Comparison of ENCODE assay signal across 9 cellular contexts in the genomic region with DNA sequence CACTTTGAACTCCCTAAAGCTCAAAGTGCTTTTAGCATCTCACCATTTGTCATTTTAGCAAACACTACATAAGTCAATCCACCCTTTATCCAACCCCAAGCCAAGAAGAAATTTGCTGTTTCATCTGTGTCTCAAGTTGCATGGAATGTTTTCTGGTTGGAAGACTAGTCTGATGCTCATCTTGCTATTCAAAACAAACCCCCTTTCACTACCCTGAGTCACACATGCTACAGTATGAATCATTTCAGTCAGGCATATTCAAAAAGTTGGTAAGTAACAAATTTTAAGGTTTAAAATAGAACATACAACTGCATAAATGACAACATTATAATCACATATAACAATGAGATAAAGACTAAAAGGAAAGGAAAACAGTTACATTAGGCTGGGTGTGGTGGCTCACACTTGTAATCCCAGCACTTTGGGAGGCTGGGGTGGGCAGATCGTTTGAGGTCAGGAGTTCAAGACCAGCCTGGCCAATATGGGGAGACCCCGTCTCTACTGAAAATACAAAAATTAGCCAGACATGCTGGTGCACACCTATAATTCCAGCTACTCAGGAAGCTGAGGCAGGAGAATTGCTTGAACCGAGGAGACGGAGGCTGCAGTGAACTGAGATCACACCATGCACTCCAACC. TPM values are rescaled to one million over a fixed set of nuclear protein-coding genes. Genes with fewer than 3 reads are reported as not detected.
DNase-seq lines count a peak whose midpoint lies in the region; ATAC-seq and TF ChIP-seq lines count a peak whose summit lies in the region.
"Had no signal": no experiment of that assay in that cellular context is flagged by ENCODE, and none has a peak within 500 bp of the region (broad histone marks: within the 10 kb centered on the region; RNA-seq: fewer than 3 reads in every experiment).

No MANE protein-coding gene starts in this region.

- POLR2A ChIA-PET in activated CD8-positive, alpha-beta T cell treated with anti-CD3 and anti-CD28 coated beads for 36 hours (lab: Charles Lee), result interaction anchor here (1.0 kb wide), 1 partner anchor 11 kb away, joined by 3 read pairs; no protein-coding TSS in a partner anchor
- POLR2A ChIA-PET in activated CD8-positive, alpha-beta T cell treated with anti-CD3 and anti-CD28 coated beads, Interleukin-2, amount 10 ng/mL, durations not matched to agents 7 days and 5 days (lab: Charles Lee), result interaction anchor here (1.7 kb wide), 1 partner anchor 55 kb away, joined by 3 read pairs; the partner anchor contains the start of gene TMCC2

- no peaks in the 10 kb centered on the region for H3K9me3 Mint-ChIP-seq in activated CD8-positive, alpha-beta T cell treated with anti-CD3 and anti-CD28 coated beads for 36 hours
- H3K9me3 Mint-ChIP-seq in activated CD8-positive, alpha-beta T cell treated with anti-CD3 and anti-CD28 coated beads, Interleukin-2, amount 10 ng/mL, durations not matched to agents 7 days and 5 days (ENCODE audit: insufficient read depth), result no peaks in the 10 kb centered on the region
- H3K9me3 Mint-ChIP-seq: nephron progenitor cell had no signal

- no peak for TF ChIP-seq CTCF in activated CD8-positive, alpha-beta T cell treated with anti-CD3 and anti-CD28 coated beads for 36 hours (IDR thresholded peaks at IDR 0.05)

- DNase-seq in activated CD8-positive, alpha-beta T cell treated with anti-CD3 and anti-CD28 coated beads for 36 hours, result no peak
- DNase-seq in activated CD8-positive, alpha-beta T cell treated with anti-CD3 and anti-CD28 coated beads, Interleukin-2, amount 10 ng/mL, durations not matched to agents 7 days and 5 days, result no peak
- DNase-seq in erythroblast (lab: John Stamatoyannopoulos, UW) (peak; percentile 23 to 66), smooth muscle cell of the brain vasculature (ENCODE audit: low read depth, low spot score) (peak; percentile 79), NCI-H1105 treated with DMSO at 0.1 percent for 48 hours (lab: John Stamatoyannopoulos, UW) (no peak)
- DNase-seq in activated effector memory CD4-positive, alpha-beta T cell treated with Interleukin-2 at 50 U/mL for 16 hours, result no peak
- DNase-seq: nephron progenitor cell had no signal

- CTCF ChIA-PET in activated CD8-positive, alpha-beta T cell treated with anti-CD3 and anti-CD28 coated beads for 36 hours (lab: Charles Lee), result interaction anchor here (0.7 to 1.2 kb wide), 3 partner anchors 29 to 68 kb away, joined by 3 read pairs; no protein-coding TSS in a partner anchor
- CTCF ChIA-PET in activated CD8-positive, alpha-beta T cell treated with anti-CD3 and anti-CD28 coated beads, Interleukin-2, amount 10 ng/mL, durations not matched to agents 7 days and 5 days (lab: Charles Lee), result interaction anchor here (1.4 to 2.1 kb wide), 2 partner anchors 31 to 55 kb away, joined by 3 to 9 read pairs; partner anchors contain the start of gene TMCC2

- H3K36me3 Mint-ChIP-seq in activated CD8-positive, alpha-beta T cell treated with anti-CD3 and anti-CD28 coated beads for 36 hours (ENCODE audit: low read depth), result peaks cover 30% of the 10 kb centered on the region
- H3K36me3 Mint-ChIP-seq in activated CD8-positive, alpha-beta T cell treated with anti-CD3 and anti-CD28 coated beads, Interleukin-2, amount 10 ng/mL, durations not matched to agents 7 days and 5 days (ENCODE audit: low read depth), result peaks cover 38% of the 10 kb centered on the region

- no peak for TF ChIP-seq POLR2A in erythroblast (IDR thresholded peaks at IDR 0.05; ENCODE audit: low read length)

- intact Hi-C loops in activated CD8-positive, alpha-beta T cell treated with anti-CD3 and anti-CD28 coated beads for 36 hours (cut with micrococcal nuclease), result loop anchor here (5.0 kb wide), 1 partner anchor 34 kb away; no protein-coding TSS in a partner anchor

- peak; percentile 75 for ATAC-seq in activated CD8-positive, alpha-beta T cell treated with anti-CD3 and anti-CD28 coated beads for 36 hours
- no peak for ATAC-seq in activated CD8-positive, alpha-beta T cell treated with anti-CD3 and anti-CD28 coated beads, Interleukin-2, amount 10 ng/mL, durations not matched to agents 7 days and 5 days
- peak; percentile 79 for ATAC-seq in SK-N-SH treated with all-trans-retinoic acid at 6 μM for 48 hours
- ATAC-seq in HG02678 (IDR thresholded peaks at IDR 0.05; ENCODE audit: unreplicated experiment), result no peak

- peak overlapping the region; percentile 69 for H3K27ac Mint-ChIP-seq in activated CD8-positive, alpha-beta T cell treated with anti-CD3 and anti-CD28 coated beads for 36 hours
- H3K27ac Mint-ChIP-seq in activated CD8-positive, alpha-beta T cell treated with anti-CD3 and anti-CD28 coated beads, Interleukin-2, amount 10 ng/mL, durations not matched to agents 7 days and 5 days, result no peak overlapping the region
- H3K27ac Mint-ChIP-seq: nephron progenitor cell had no signal

- no peak overlapping the region for H3K4me3 Mint-ChIP-seq in activated CD8-positive, alpha-beta T cell treated with anti-CD3 and anti-CD28 coated beads for 36 hours
- H3K4me3 Mint-ChIP-seq in activated CD8-positive, alpha-beta T cell treated with anti-CD3 and anti-CD28 coated beads, Interleukin-2, amount 10 ng/mL, durations not matched to agents 7 days and 5 days, result no peak overlapping the region
- H3K4me3 Mint-ChIP-seq: nephron progenitor cell had no signal

- no peaks in the 10 kb centered on the region for H3K27me3 Mint-ChIP-seq in activated CD8-positive, alpha-beta T cell treated with anti-CD3 and anti-CD28 coated beads for 36 hours
- H3K27me3 Mint-ChIP-seq in activated CD8-positive, alpha-beta T cell treated with anti-CD3 and anti-CD28 coated beads, Interleukin-2, amount 10 ng/mL, durations not matched to agents 7 days and 5 days (ENCODE audit: low read depth), result no peaks in the 10 kb centered on the region

- H3K4me1 Mint-ChIP-seq in activated CD8-positive, alpha-beta T cell treated with anti-CD3 and anti-CD28 coated beads for 36 hours (ENCODE audit: low read depth), result peaks cover 35% of the 10 kb centered on the region
- H3K4me1 Mint-ChIP-seq in activated CD8-positive, alpha-beta T cell treated with anti-CD3 and anti-CD28 coated beads, Interleukin-2, amount 10 ng/mL, durations not matched to agents 7 days and 5 days (ENCODE audit: low read depth), result peaks cover 32% of the 10 kb centered on the region
- H3K4me1 Mint-ChIP-seq: nephron progenitor cell had no signal

TF ChIP-seq in SK-N-SH treated with all-trans-retinoic acid at 6 μM for 48 hours, 23 proteins besides CTCF, POLR2A, EP300 and RAD21:
- TF ChIP-seq PPARA (CRISPR knock-in tag; IDR thresholded peaks at IDR 0.05; ENCODE audit: borderline replicate concordance) (no peak), ZNF565 (CRISPR knock-in tag; conservative IDR thresholded peaks at IDR 0.05; ENCODE audit: low read depth) (no peak), TOX (CRISPR knock-in tag; IDR thresholded peaks at IDR 0.05; ENCODE audit: borderline replicate concordance) (peak; percentile 36; the same call in 1 of the 2 replicates)
- TF ChIP-seq, protein P1, sequence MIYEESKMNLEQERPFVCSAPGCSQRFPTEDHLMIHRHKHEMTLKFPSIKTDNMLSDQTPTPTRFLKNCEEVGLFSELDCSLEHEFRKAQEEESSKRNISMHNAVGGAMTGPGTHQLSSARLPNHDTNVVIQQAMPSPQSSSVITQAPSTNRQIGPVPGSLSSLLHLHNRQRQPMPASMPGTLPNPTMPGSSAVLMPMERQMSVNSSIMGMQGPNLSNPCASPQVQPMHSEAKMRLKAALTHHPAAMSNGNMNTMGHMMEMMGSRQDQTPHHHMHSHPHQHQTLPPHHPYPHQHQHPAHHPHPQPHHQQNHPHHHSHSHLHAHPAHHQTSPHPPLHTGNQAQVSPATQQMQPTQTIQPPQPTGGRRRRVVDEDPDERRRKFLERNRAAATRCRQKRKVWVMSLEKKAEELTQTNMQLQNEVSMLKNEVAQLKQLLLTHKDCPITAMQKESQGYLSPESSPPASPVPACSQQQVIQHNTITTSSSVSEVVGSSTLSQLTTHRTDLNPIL (CRISPR knock-in tag; IDR thresholded peaks at IDR 0.05; ENCODE audit: low read depth), result no peak
TF ChIP-seq in SK-N-SH treated with all-trans-retinoic acid at 6 μM for 48 hours: peak in this region for 1.

RNA-seq across cellular contexts. Expression of gene DSTYK, which starts 38.7 kb away (rescaled TPM):
- 10 to 100 TPM; 10.0 to 10.7 TPM for total RNA-seq in activated CD8-positive, alpha-beta T cell treated with anti-CD3 and anti-CD28 coated beads for 36 hours
- 10 to 100 TPM in 1 of 2 experiments, 1 to 10 TPM in 1; 9.7 to 10.4 TPM for total RNA-seq in activated CD8-positive, alpha-beta T cell treated with anti-CD3 and anti-CD28 coated beads, Interleukin-2, amount 10 ng/mL, durations not matched to agents 7 days and 5 days

RNA-seq across cellular contexts. Expression of gene RBBP5, which starts 51.1 kb away (rescaled TPM):
- 10 to 100 TPM; 18.8 to 21.6 TPM for total RNA-seq in activated CD8-positive, alpha-beta T cell treated with anti-CD3 and anti-CD28 coated beads for 36 hours
- total RNA-seq in activated CD8-positive, alpha-beta T cell treated with anti-CD3 and anti-CD28 coated beads, Interleukin-2, amount 10 ng/mL, durations not matched to agents 7 days and 5 days, result 10 to 100 TPM; 20.3 to 22.0 TPM

RNA-seq across cellular contexts. Expression of gene TMCC2, which starts 54.9 kb away (rescaled TPM):
- 1 to 10 TPM; 6.6 to 7.1 TPM for total RNA-seq in activated CD8-positive, alpha-beta T cell treated with anti-CD3 and anti-CD28 coated beads for 36 hours
- 1 to 10 TPM; 2.6 to 2.7 TPM for total RNA-seq in activated CD8-positive, alpha-beta T cell treated with anti-CD3 and anti-CD28 coated beads, Interleukin-2, amount 10 ng/mL, durations not matched to agents 7 days and 5 days

Comparison
In these comparisons a context has a peak if more than half of its experiments do, and no peak if none do; other contexts are left out.
1. ATAC-seq: peak in activated CD8-positive, alpha-beta T cell treated with anti-CD3 and anti-CD28 coated beads for 36 hours (single experiment) and SK-N-SH treated with all-trans-retinoic acid at 6 μM for 48 hours (single experiment); none in activated CD8-positive, alpha-beta T cell treated with anti-CD3 and anti-CD28 coated beads, Interleukin-2, amount 10 ng/mL, durations not matched to agents 7 days and 5 days (single experiment) and HG02678 (single experiment).
2. DNase-seq: peak in erythroblast (2 of 2) and smooth muscle cell of the brain vasculature (single experiment); none in activated CD8-positive, alpha-beta T cell treated with anti-CD3 and anti-CD28 coated beads for 36 hours (single experiment), activated CD8-positive, alpha-beta T cell treated with anti-CD3 and anti-CD28 coated beads, Interleukin-2, amount 10 ng/mL, durations not matched to agents 7 days and 5 days (single experiment), activated effector memory CD4-positive, alpha-beta T cell treated with Interleukin-2 at 50 U/mL for 16 hours (single experiment) and NCI-H1105 treated with DMSO at 0.1 percent for 48 hours (single experiment).